In genomic region chr20:9602834-9603173, GRCh38 we compare ENCODE assay signal across 18 cellular contexts.
DNase-seq lines count a peak whose midpoint lies in the region; ATAC-seq and TF ChIP-seq lines count a peak whose summit lies in the region.
"Had no signal": no experiment of that assay in that cellular context is flagged by ENCODE, and none has a peak within 500 bp of the region (broad histone marks: within the 10 kb centered on the region; RNA-seq: fewer than 3 reads in every experiment).

No MANE protein-coding gene starts in this region.

- peak overlapping the region in 3 of 5 experiments; percentile 27 to 43 (median 42) for H3K27ac Mint-ChIP-seq in brain
- H3K27ac Mint-ChIP-seq: CD8-positive, alpha-beta T cell had no signal

- H3K27me3 Mint-ChIP-seq in brain, result peaks cover 2% of the 10 kb centered on the region

- ATAC-seq in GM18498 (IDR thresholded peaks at IDR 0.05; ENCODE audit: unreplicated experiment), result peak; percentile 68
- peak; percentile 43 for ATAC-seq in GM19324 (IDR thresholded peaks at IDR 0.05; ENCODE audit: low FRiP score, unreplicated experiment)
- peak; percentile 47 for ATAC-seq in HG02885 (IDR thresholded peaks at IDR 0.05; ENCODE audit: poor library complexity, unreplicated experiment)
- ATAC-seq in HG02970 (IDR thresholded peaks at IDR 0.05; ENCODE audit: low FRiP score, unreplicated experiment), result no peak
- ATAC-seq: A549; CD8-positive, alpha-beta T cell had no signal

- peaks cover 15% of the 10 kb centered on the region for H3K4me1 Mint-ChIP-seq in brain

- no peak overlapping the region for H3K4me3 Mint-ChIP-seq in brain
- H3K4me3 Mint-ChIP-seq: CD8-positive, alpha-beta T cell had no signal

- H3K27ac ChIP-seq in caudate nucleus (ENCODE audit: low read depth, low read length), result no peak overlapping the region
- H3K27ac ChIP-seq: A549 had no signal

- TF ChIP-seq CTCF in brain (conservative IDR thresholded peaks at IDR 0.05), result no peak

- H3K9me3 Mint-ChIP-seq in brain, result peaks cover 3 to 16% (median 6%) of the 10 kb centered on the region in 5 experiments
- H3K9me3 Mint-ChIP-seq: CD8-positive, alpha-beta T cell had no signal

- peaks cover 43% of the 10 kb centered on the region for H3K36me3 Mint-ChIP-seq in brain
- H3K36me3 Mint-ChIP-seq: CD8-positive, alpha-beta T cell had no signal

- no peak for DNase-seq in stimulated activated CD8-positive, alpha-beta memory T cell treated with anti-CD3 and anti-CD28 coated beads, Interleukin-4, amount 100 ng/mL, for 48 hours
- DNase-seq in caudate nucleus (lab: John Stamatoyannopoulos, UW) (no peak), GOT3 (lab: John Stamatoyannopoulos, UW) (no peak)
- DNase-seq: Calu3; CD8-positive, alpha-beta T cell; GF-D8; NCI-H1105; NCI-H2107; NCI-H510A treated with DMSO at 0.1 percent for 48 hours; NCI-H774; T-helper 1 cell; T-helper 9 cell had no signal
